In the genomic region with DNA sequence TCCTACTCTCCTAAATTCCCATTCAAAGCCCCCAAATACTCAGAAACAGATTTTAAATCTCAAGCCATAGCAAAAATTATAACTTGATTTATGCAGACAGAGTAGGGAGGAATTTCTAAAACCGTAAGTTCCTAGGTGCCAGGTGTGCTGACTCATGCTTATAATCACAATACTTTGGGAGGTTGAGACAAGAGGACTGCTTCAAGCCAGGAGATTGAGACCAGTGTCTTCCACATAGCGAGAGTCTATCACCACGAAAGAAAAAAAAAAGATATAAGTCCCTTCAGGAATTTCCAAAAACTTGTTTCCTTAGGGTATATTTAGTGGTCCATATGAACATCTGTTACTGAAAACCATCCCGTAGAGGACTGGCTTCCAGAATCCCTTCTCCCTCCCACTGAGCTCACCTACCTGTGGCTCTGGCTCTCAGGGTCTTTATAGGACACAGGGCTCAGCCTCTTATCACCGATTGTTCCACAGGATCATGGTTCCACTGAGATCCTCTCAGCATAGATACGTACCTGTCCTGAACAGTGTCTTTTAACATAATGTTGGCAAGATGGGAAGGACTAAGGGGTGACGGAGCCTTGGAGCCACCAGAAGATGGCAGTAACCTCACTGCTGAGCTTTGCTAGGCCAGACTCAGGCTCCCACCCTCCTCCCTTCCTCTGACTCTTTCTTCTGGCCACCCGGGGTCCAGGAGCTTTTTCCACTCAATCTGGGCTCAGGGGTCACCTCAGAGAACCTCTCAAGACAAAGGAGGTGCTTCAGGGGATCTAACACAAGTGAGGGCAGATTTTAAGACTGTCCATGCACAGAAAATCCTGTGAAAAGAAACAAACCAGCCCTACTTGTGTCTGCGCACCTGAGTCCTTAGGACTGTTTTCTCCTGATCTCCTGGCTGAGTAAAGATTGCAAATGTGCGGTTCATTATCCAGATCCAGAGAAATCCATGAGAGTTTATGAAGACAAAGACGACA, we compare ENCODE assay signal across 10 cellular contexts.
DNase-seq lines count a peak whose midpoint lies in the region; ATAC-seq and TF ChIP-seq lines count a peak whose summit lies in the region.
"Had no signal": no experiment of that assay in that cellular context is flagged by ENCODE, and none has a peak within 500 bp of the region (broad histone marks: within the 10 kb centered on the region; RNA-seq: fewer than 3 reads in every experiment).

No MANE protein-coding gene starts in this region.

- TF ChIP-seq CTCF in AG04449 (IDR thresholded peaks at IDR 0.05; ENCODE audit: insufficient read depth, low read length, missing control alignments): peak; percentile 40
- 0 out of 2 replicates have a peak, but pooled peaks have one; percentile 7 for TF ChIP-seq CTCF in GM12875 (IDR thresholded peaks at IDR 0.05; ENCODE audit: borderline replicate concordance, insufficient read depth, low read depth, low read length)
- peak; percentile 56 for TF ChIP-seq CTCF in fibroblast of pulmonary artery (IDR thresholded peaks at IDR 0.05; ENCODE audit: low read length, missing control alignments)

- POLR2A ChIA-PET in AG04449 (lab: Yijun Ruan, JAX): no interaction called here

- CTCF ChIA-PET in AG04449 (lab: Yijun Ruan, JAX): interaction anchor here (0.7 to 2.1 kb wide), 3 partner anchors 11 to 15 kb away, joined by 3 to 11 read pairs (median 9); no protein-coding TSS in a partner anchor

- H3K4me3 ChIP-seq in AG04449 (ENCODE audit: low read depth, low read length) (no peak overlapping the region), GM12875 (ENCODE audit: low read depth, low read length) (no peak overlapping the region), fibroblast of pulmonary artery (replicated peaks; ENCODE audit: low read depth, low read length) (no peak overlapping the region)
- H3K4me3 ChIP-seq: ascending aorta, stomach had no signal

- DNase-seq in AG04449 (ENCODE audit: low read depth, low spot score) (no peak), OCI-M1 (lab: John Stamatoyannopoulos, UW) (peak; percentile 40), fibroblast of pulmonary artery (ENCODE audit: low read depth) (peak; percentile 24), NCI-H2196 (lab: John Stamatoyannopoulos, UW; ENCODE audit: unreplicated experiment) (no peak)
- DNase-seq in stimulated activated naive CD4-positive, alpha-beta T cell (lab: John Stamatoyannopoulos, UW): no peak
- DNase-seq: stomach had no signal

- no peak for ATAC-seq in HG02763 (IDR thresholded peaks at IDR 0.05; ENCODE audit: unreplicated experiment)
- no peak for ATAC-seq in GM21360 (IDR thresholded peaks at IDR 0.05; ENCODE audit: unreplicated experiment)

Comparison
In these comparisons a context has a peak if more than half of its experiments do, and no peak if none do; other contexts are left out.
1. DNase-seq: peak in OCI-M1 (single experiment) and fibroblast of pulmonary artery (single experiment); none in AG04449 (single experiment), NCI-H2196 (single experiment) and stimulated activated naive CD4-positive, alpha-beta T cell (0 of 6).
2. Peak in every context shown above with its lines, with median percentiles within 50 percentile points of each other: CTCF ChIP-seq.